In the genomic region with DNA sequence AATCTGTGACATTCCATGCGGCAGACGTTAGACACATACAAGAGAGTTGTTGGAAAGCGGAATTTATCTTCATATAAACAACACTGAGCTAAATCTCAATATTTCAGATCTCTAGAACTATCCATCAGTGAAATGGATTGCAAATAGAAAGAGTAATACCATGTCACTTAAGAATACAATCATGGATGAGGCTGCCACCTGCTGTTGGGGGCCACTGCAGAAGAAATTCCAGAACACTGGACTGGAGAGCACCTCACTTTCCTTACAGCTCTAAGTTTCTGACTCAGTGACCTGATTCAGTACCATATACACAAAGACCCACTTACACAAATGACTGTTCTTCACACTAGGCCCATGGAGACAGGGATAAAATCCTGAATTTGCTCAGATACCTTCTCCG, we compare ENCODE assay signal across 8 cellular contexts.
DNase-seq lines count a peak whose midpoint lies in the region; ATAC-seq and TF ChIP-seq lines count a peak whose summit lies in the region.
"Not testable (repeated sequence)": the region's sequence is repeated elsewhere in the genome, so short reads cannot be mapped to it uniquely, and the experiment has no call there.

No MANE protein-coding gene starts in this region.

- CTCF ChIA-PET in AG04449 (lab: Yijun Ruan, JAX); SK-N-SH (lab: Yijun Ruan, JAX); activated naive CD4-positive, alpha-beta T cell treated with anti-CD3 and anti-CD28 coated beads for 36 hours (lab: Charles Lee): not testable (repeated sequence)

- not testable (repeated sequence) for H4K91ac ChIP-seq in H9 (ENCODE audit: insufficient read length, low read depth, low read length)

- not testable (repeated sequence) for H3K4me3 ChIP-seq in AG04449 (ENCODE audit: low read depth, low read length); SK-N-SH (ENCODE audit: low read depth in 2 of 2, low read length in 1 of 2); epithelial cell of proximal tubule (ENCODE audit: low read depth, low read length); testis

- POLR2A ChIA-PET in AG04449 (lab: Yijun Ruan, JAX); SK-N-SH (lab: Yijun Ruan, JAX): not testable (repeated sequence)

- TF ChIP-seq CTCF in AG04449 (IDR thresholded peaks at IDR 0.05; ENCODE audit: insufficient read depth, low read length, missing control alignments) (peak; percentile 1), H9 (conservative IDR thresholded peaks at IDR 0.05) (peak; percentile 34; the same call in 2 of the 3 replicates), SK-N-SH (IDR thresholded peaks at IDR 0.05) (peak; percentile 26; the same call in 1 of the 2 replicates), epithelial cell of proximal tubule (conservative IDR thresholded peaks at IDR 0.05; ENCODE audit: low read depth, low read length) (peak; percentile 24), osteocyte (IDR thresholded peaks at IDR 0.05) (peak; percentile 35)
- TF ChIP-seq CTCF in testis (IDR thresholded peaks at IDR 0.05), result not testable (repeated sequence)

- H3K9me2 ChIP-seq in SK-N-SH, result not testable (repeated sequence)

- H2AK5ac ChIP-seq in H9 (ENCODE audit: insufficient read length, low read length), result not testable (repeated sequence)

- not testable (repeated sequence) for DNase-seq in AG04449 (ENCODE audit: low read depth, low spot score); H9; SK-N-SH; epithelial cell of proximal tubule (ENCODE audit: low read depth); osteocyte (ENCODE audit: extremely low spot score, unreplicated experiment)
- DNase-seq in activated naive CD4-positive, alpha-beta T cell treated with anti-CD3 and anti-CD28 coated beads for 36 hours, result peak; percentile 56
- peak; percentile 53 for DNase-seq in left ventricle myocardium superior
- DNase-seq in testis, result peak; percentile 51

- H3K4me1 ChIP-seq in H9 (ENCODE audit: insufficient read depth, low read length); SK-N-SH (ENCODE audit: control insufficient read depth in 1 of 2, insufficient read depth in 2 of 2, low read depth in 1 of 2, low read length in 1 of 2); testis: not testable (repeated sequence)

- not testable (repeated sequence) for H3K4me3 Mint-ChIP-seq in H9; activated naive CD4-positive, alpha-beta T cell treated with anti-CD3 and anti-CD28 coated beads for 36 hours; osteocyte (ENCODE audit: unreplicated experiment)

- not testable (repeated sequence) for H3K4me2 ChIP-seq in H9 (ENCODE audit: insufficient read depth, insufficient read length, low read length); SK-N-SH

- ATAC-seq in left ventricle myocardium superior, result not testable (repeated sequence)

- H3K9ac ChIP-seq in H9 (ENCODE audit: extremely low read depth, insufficient read length, low read length); SK-N-SH: not testable (repeated sequence)

- H2BK20ac ChIP-seq in H9 (ENCODE audit: low read depth, low read length, poor library complexity, severe bottlenecking), result not testable (repeated sequence)

- H3K36me3 ChIP-seq in SK-N-SH (replicated peaks in 1 of 2; ENCODE audit: control insufficient read depth in 1 of 2, insufficient read depth in 2 of 2, low read length in 1 of 2); testis (ENCODE audit: low read depth, missing control alignments): not testable (repeated sequence)

- intact Hi-C loops in activated naive CD4-positive, alpha-beta T cell treated with anti-CD3 and anti-CD28 coated beads for 36 hours (cut with micrococcal nuclease); left ventricle myocardium superior (cut with micrococcal nuclease); testis (cut with DNase I; ENCODE audit: low total_unique reads): not testable (repeated sequence)

- not testable (repeated sequence) for H3K79me2 ChIP-seq in H9 (ENCODE audit: insufficient read depth, low read length); SK-N-SH (ENCODE audit: insufficient read depth)

- H3K27me3 ChIP-seq in H9 (ENCODE audit: insufficient read depth, low read length); SK-N-SH (ENCODE audit: insufficient read depth); testis: not testable (repeated sequence)

- not testable (repeated sequence) for H2AFZ ChIP-seq in H9 (ENCODE audit: low read length); SK-N-SH (ENCODE audit: low read depth)

- H3K36me3 Mint-ChIP-seq in H9 (ENCODE audit: insufficient read depth in 1 of 3, low read depth in 3 of 3); activated naive CD4-positive, alpha-beta T cell treated with anti-CD3 and anti-CD28 coated beads for 36 hours (ENCODE audit: low read depth); osteocyte (ENCODE audit: unreplicated experiment): not testable (repeated sequence)

- not testable (repeated sequence) for H3K9me3 Mint-ChIP-seq in H9; activated naive CD4-positive, alpha-beta T cell treated with anti-CD3 and anti-CD28 coated beads for 36 hours; osteocyte (ENCODE audit: unreplicated experiment)

- not testable (repeated sequence) for H3K23me2 ChIP-seq in H9 (ENCODE audit: insufficient read length, low read depth, low read length, poor library complexity, severe bottlenecking)

- H3F3A ChIP-seq in SK-N-SH (replicated peaks; ENCODE audit: insufficient read depth), result not testable (repeated sequence)

- TF ChIP-seq EP300 in SK-N-SH (IDR thresholded peaks at IDR 0.05; ENCODE audit: borderline replicate concordance in 1 of 2, low read depth in 1 of 2, low read length in 1 of 2), result not testable (repeated sequence)

- H3K14ac ChIP-seq in H9 (ENCODE audit: insufficient read depth, low read length), result not testable (repeated sequence)

- not testable (repeated sequence) for H2BK15ac ChIP-seq in H9 (ENCODE audit: low read depth, low read length)

- not testable (repeated sequence) for H3K27ac ChIP-seq in H9 (ENCODE audit: insufficient read length, low read depth, low read length); SK-N-SH (ENCODE audit: low read depth in 2 of 2, low read length in 1 of 2); testis

- H3K79me1 ChIP-seq in H9 (ENCODE audit: insufficient read depth, low read depth, low read length, poor library complexity, severe bottlenecking), result not testable (repeated sequence)

- not testable (repeated sequence) for TF ChIP-seq RAD21 in SK-N-SH (IDR thresholded peaks at IDR 0.05; ENCODE audit: low read length)

- H3K4me1 Mint-ChIP-seq in H9; activated naive CD4-positive, alpha-beta T cell treated with anti-CD3 and anti-CD28 coated beads for 36 hours (ENCODE audit: low read depth); osteocyte (ENCODE audit: unreplicated experiment): not testable (repeated sequence)

- not testable (repeated sequence) for H2BK5ac ChIP-seq in H9 (ENCODE audit: insufficient read length, low read length)

- not testable (repeated sequence) for H3K27me3 Mint-ChIP-seq in H9 (ENCODE audit: low read depth); activated naive CD4-positive, alpha-beta T cell treated with anti-CD3 and anti-CD28 coated beads for 36 hours (ENCODE audit: low read depth); osteocyte (ENCODE audit: unreplicated experiment)

- not testable (repeated sequence) for H4K8ac ChIP-seq in H9 (replicated peaks; ENCODE audit: insufficient read length, low read depth, low read length)

- not testable (repeated sequence) for H2BK12ac ChIP-seq in H9 (ENCODE audit: insufficient read length, low read depth, low read length)

- not testable (repeated sequence) for H3K18ac ChIP-seq in H9 (ENCODE audit: insufficient read length, low read depth, low read length)

- not testable (repeated sequence) for H4K5ac ChIP-seq in H9 (ENCODE audit: insufficient read length, low read depth, low read length)

- H3K56ac ChIP-seq in H9 (ENCODE audit: insufficient read length, low read depth, low read length), result not testable (repeated sequence)

- not testable (repeated sequence) for H2BK120ac ChIP-seq in H9 (ENCODE audit: low read depth, low read length, poor library complexity, severe bottlenecking)

- not testable (repeated sequence) for H3K9me3 ChIP-seq in H9 (ENCODE audit: control insufficient read depth, low read depth, low read length); SK-N-SH; testis

- H4K20me1 ChIP-seq in H9 (ENCODE audit: control insufficient read depth, insufficient read depth, insufficient read length); SK-N-SH (ENCODE audit: insufficient read depth): not testable (repeated sequence)

- H3K4ac ChIP-seq in H9 (ENCODE audit: low read depth, low read length), result not testable (repeated sequence)

- H3T11ph ChIP-seq in H9 (ENCODE audit: low read length), result not testable (repeated sequence)

- not testable (repeated sequence) for TF ChIP-seq POLR2A in testis (IDR thresholded peaks at IDR 0.05)

- WGBS in H9 (ENCODE audit: extremely low coverage, insufficient read length, low lambda C conversion rate), result no CpG with 5 or more reads among the region's 4 CpGs
- no CpG with 5 or more reads among the region's 4 CpGs for WGBS in SK-N-SH (ENCODE audit: low lambda C conversion rate)
- 92 to 100% methylated on average over 1 of the region's 4 CpGs for WGBS in testis, 2 donors

- not testable (repeated sequence) for H3K23ac ChIP-seq in H9 (ENCODE audit: insufficient read length, low read depth, low read length)

- H3K27ac Mint-ChIP-seq in H9; activated naive CD4-positive, alpha-beta T cell treated with anti-CD3 and anti-CD28 coated beads for 36 hours; osteocyte (ENCODE audit: unreplicated experiment): not testable (repeated sequence)
